Comparison of ENCODE assay signal across 1 cellular context in genomic region chr1:156910309-156910782, GRCh38.
A peak's percentile ranks its signal among the peaks of the same experiment; 100 is the strongest.
TF ChIP-seq lines count a peak whose summit lies in the region.

No MANE protein-coding gene starts in this region.

TF ChIP-seq in HEK293, 187 proteins besides CTCF, POLR2A, EP300 and RAD21 (continued from another document and continues in another):
- TF ChIP-seq ZNF266 (tag by site-specific recombination; IDR thresholded peaks at IDR 0.05; ENCODE audit: low read depth) (no peak), OVOL3 (tag by site-specific recombination; IDR thresholded peaks at IDR 0.05) (no peak), ZNF473 (tag by site-specific recombination; IDR thresholded peaks at IDR 0.05) (no peak), ZNF596 (tag by site-specific recombination; IDR thresholded peaks at IDR 0.05) (no peak), HIC1 (tag by site-specific recombination; IDR thresholded peaks at IDR 0.05) (peak; percentile 85), EGR2 (tag by site-specific recombination; IDR thresholded peaks at IDR 0.05; ENCODE audit: low read depth) (peak; percentile 82), ZNF830 (tag by site-specific recombination; IDR thresholded peaks at IDR 0.05; ENCODE audit: low read depth) (no peak), ZNF776 (tag by site-specific recombination; IDR thresholded peaks at IDR 0.05; ENCODE audit: borderline replicate concordance) (no peak), ZBTB8A (tag by site-specific recombination; IDR thresholded peaks at IDR 0.05) (0 out of 2 replicates have a peak, but pooled peaks have one; percentile 25), SP7 (tag by site-specific recombination; IDR thresholded peaks at IDR 0.05) (0 out of 2 replicates have a peak, but pooled peaks have one; percentile 44), ZBTB10 (tag by site-specific recombination; IDR thresholded peaks at IDR 0.05) (peak; percentile 85), ZFHX2 (tag by site-specific recombination; conservative IDR thresholded peaks at IDR 0.05) (peak; percentile 87), ZNF514 (tag by site-specific recombination; IDR thresholded peaks at IDR 0.05) (no peak), ZNF2 (tag by site-specific recombination; IDR thresholded peaks at IDR 0.05) (0 out of 2 replicates have a peak, but pooled peaks have one; percentile 30), ZNF324 (tag by site-specific recombination; IDR thresholded peaks at IDR 0.05) (0 out of 2 replicates have a peak, but pooled peaks have one; percentile 29), ZNF629 (tag by site-specific recombination; IDR thresholded peaks at IDR 0.05) (peak; percentile 29; the same call in 1 of the 2 replicates), ZNF558 (tag by site-specific recombination; IDR thresholded peaks at IDR 0.05) (no peak), ZNF623 (tag by site-specific recombination; IDR thresholded peaks at IDR 0.05) (no peak), ZNF211 (tag by site-specific recombination; IDR thresholded peaks at IDR 0.05; ENCODE audit: low read depth) (no peak), KLF9 (tag by site-specific recombination; IDR thresholded peaks at IDR 0.05; ENCODE audit: low read depth) (peak; percentile 42; the same call in 1 of the 2 replicates), ZNF157 (tag by site-specific recombination; IDR thresholded peaks at IDR 0.05) (no peak), ZEB2 (tag by site-specific recombination; IDR thresholded peaks at IDR 0.05) (no peak), GLIS1 (tag by site-specific recombination; IDR thresholded peaks at IDR 0.05) (no peak), SCRT1 (tag by site-specific recombination; IDR thresholded peaks at IDR 0.05; ENCODE audit: borderline replicate concordance) (no peak), GLIS2 (tag by site-specific recombination; IDR thresholded peaks at IDR 0.05) (peak; percentile 69), GFI1B (tag by site-specific recombination; IDR thresholded peaks at IDR 0.05) (no peak), ZBTB17 (tag by site-specific recombination; IDR thresholded peaks at IDR 0.05) (0 out of 2 replicates have a peak, but pooled peaks have one; percentile 24), ZNF214 (tag by site-specific recombination; IDR thresholded peaks at IDR 0.05; ENCODE audit: borderline replicate concordance) (no peak), ZBTB20 (tag by site-specific recombination; IDR thresholded peaks at IDR 0.05) (peak; percentile 28; the same call in 1 of the 2 replicates), KLF1 (tag by site-specific recombination; IDR thresholded peaks at IDR 0.05) (0 out of 2 replicates have a peak, but pooled peaks have one; percentile 20), KLF16 (tag by site-specific recombination; IDR thresholded peaks at IDR 0.05) (0 out of 2 replicates have a peak, but pooled peaks have one; percentile 52), ZFP37 (tag by site-specific recombination; IDR thresholded peaks at IDR 0.05) (no peak; the same call in 1 of the 2 replicates), KLF10 (tag by site-specific recombination; IDR thresholded peaks at IDR 0.05) (no peak), ZNF561 (tag by site-specific recombination; IDR thresholded peaks at IDR 0.05; ENCODE audit: borderline replicate concordance) (no peak), GLI4 (tag by site-specific recombination; IDR thresholded peaks at IDR 0.05) (0 out of 2 replicates have a peak, but pooled peaks have one; percentile 32), OSR2 (tag by site-specific recombination; IDR thresholded peaks at IDR 0.05) (no peak), ZNF768 (tag by site-specific recombination; IDR thresholded peaks at IDR 0.05) (no peak), ZNF488 (tag by site-specific recombination; IDR thresholded peaks at IDR 0.05) (no peak), ZNF600 (tag by site-specific recombination; IDR thresholded peaks at IDR 0.05) (peak; percentile 53; the same call in 1 of the 2 replicates), ZNF146 (tag by site-specific recombination; IDR thresholded peaks at IDR 0.05) (0 out of 2 replicates have a peak, but pooled peaks have one; percentile 5), ZNF341 (tag by site-specific recombination; IDR thresholded peaks at IDR 0.05; ENCODE audit: low read depth) (no peak)
- TF ChIP-seq, protein P1, sequence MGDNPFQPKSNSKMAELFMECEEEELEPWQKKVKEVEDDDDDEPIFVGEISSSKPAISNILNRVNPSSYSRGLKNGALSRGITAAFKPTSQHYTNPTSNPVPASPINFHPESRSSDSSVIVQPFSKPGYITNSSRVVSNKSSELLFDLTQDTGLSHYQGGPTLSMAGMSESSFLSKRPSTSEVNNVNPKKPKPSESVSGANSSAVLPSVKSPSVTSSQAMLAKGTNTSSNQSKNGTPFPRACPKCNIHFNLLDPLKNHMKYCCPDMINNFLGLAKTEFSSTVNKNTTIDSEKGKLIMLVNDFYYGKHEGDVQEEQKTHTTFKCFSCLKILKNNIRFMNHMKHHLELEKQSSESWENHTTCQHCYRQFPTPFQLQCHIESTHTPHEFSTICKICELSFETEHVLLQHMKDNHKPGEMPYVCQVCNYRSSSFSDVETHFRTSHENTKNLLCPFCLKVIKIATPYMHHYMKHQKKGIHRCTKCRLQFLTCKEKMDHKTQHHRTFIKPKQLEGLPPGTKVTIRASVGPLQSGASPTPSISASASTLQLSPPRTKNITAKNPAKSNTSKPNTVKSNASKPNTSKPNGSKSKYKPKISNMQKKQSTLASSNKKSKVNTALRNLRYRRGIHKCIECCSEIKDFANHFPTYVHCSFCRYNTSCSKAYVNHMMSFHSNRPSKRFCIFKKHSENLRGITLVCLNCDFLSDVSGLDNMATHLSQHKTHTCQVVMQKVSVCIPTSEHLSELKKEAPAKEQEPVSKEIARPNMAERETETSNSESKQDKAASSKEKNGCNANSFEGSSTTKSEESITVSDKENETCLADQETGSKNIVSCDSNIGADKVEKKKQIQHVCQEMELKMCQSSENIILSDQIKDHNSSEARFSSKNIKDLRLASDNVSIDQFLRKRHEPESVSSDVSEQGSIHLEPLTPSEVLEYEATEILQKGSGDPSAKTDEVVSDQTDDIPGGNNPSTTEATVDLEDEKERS (tag by site-specific recombination; IDR thresholded peaks at IDR 0.05), result no peak
- TF ChIP-seq, protein P2, sequence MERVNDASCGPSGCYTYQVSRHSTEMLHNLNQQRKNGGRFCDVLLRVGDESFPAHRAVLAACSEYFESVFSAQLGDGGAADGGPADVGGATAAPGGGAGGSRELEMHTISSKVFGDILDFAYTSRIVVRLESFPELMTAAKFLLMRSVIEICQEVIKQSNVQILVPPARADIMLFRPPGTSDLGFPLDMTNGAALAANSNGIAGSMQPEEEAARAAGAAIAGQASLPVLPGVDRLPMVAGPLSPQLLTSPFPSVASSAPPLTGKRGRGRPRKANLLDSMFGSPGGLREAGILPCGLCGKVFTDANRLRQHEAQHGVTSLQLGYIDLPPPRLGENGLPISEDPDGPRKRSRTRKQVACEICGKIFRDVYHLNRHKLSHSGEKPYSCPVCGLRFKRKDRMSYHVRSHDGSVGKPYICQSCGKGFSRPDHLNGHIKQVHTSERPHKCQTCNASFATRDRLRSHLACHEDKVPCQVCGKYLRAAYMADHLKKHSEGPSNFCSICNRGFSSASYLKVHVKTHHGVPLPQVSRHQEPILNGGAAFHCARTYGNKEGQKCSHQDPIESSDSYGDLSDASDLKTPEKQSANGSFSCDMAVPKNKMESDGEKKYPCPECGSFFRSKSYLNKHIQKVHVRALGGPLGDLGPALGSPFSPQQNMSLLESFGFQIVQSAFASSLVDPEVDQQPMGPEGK (tag by site-specific recombination; IDR thresholded peaks at IDR 0.05), result peak; percentile 87
- TF ChIP-seq, protein P3, sequence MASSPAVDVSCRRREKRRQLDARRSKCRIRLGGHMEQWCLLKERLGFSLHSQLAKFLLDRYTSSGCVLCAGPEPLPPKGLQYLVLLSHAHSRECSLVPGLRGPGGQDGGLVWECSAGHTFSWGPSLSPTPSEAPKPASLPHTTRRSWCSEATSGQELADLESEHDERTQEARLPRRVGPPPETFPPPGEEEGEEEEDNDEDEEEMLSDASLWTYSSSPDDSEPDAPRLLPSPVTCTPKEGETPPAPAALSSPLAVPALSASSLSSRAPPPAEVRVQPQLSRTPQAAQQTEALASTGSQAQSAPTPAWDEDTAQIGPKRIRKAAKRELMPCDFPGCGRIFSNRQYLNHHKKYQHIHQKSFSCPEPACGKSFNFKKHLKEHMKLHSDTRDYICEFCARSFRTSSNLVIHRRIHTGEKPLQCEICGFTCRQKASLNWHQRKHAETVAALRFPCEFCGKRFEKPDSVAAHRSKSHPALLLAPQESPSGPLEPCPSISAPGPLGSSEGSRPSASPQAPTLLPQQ (tag by site-specific recombination; IDR thresholded peaks at IDR 0.05), result peak; percentile 59
- TF ChIP-seq, protein P4, sequence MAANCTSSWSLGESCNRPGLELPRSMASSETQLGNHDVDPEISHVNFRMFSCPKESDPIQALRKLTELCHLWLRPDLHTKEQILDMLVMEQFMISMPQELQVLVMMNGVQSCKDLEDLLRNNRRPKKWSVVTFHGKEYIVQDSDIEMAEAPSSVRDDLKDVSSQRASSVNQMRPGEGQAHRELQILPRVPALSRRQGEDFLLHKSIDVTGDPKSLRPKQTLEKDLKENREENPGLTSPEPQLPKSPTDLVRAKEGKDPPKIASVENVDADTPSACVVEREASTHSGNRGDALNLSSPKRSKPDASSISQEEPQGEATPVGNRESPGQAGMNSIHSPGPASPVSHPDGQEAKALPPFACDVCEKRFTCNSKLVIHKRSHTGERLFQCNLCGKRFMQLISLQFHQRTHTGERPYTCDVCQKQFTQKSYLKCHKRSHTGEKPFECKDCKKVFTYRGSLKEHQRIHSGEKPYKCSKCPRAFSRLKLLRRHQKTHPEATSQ (tag by site-specific recombination; IDR thresholded peaks at IDR 0.05), result no peak
- TF ChIP-seq, protein P5, sequence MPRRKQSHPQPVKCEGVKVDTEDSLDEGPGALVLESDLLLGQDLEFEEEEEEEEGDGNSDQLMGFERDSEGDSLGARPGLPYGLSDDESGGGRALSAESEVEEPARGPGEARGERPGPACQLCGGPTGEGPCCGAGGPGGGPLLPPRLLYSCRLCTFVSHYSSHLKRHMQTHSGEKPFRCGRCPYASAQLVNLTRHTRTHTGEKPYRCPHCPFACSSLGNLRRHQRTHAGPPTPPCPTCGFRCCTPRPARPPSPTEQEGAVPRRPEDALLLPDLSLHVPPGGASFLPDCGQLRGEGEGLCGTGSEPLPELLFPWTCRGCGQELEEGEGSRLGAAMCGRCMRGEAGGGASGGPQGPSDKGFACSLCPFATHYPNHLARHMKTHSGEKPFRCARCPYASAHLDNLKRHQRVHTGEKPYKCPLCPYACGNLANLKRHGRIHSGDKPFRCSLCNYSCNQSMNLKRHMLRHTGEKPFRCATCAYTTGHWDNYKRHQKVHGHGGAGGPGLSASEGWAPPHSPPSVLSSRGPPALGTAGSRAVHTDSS (tag by site-specific recombination; IDR thresholded peaks at IDR 0.05), result no peak
- TF ChIP-seq, protein P6, sequence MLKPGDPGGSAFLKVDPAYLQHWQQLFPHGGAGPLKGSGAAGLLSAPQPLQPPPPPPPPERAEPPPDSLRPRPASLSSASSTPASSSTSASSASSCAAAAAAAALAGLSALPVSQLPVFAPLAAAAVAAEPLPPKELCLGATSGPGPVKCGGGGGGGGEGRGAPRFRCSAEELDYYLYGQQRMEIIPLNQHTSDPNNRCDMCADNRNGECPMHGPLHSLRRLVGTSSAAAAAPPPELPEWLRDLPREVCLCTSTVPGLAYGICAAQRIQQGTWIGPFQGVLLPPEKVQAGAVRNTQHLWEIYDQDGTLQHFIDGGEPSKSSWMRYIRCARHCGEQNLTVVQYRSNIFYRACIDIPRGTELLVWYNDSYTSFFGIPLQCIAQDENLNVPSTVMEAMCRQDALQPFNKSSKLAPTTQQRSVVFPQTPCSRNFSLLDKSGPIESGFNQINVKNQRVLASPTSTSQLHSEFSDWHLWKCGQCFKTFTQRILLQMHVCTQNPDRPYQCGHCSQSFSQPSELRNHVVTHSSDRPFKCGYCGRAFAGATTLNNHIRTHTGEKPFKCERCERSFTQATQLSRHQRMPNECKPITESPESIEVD (tag by site-specific recombination; IDR thresholded peaks at IDR 0.05), result no peak
